In the genomic region with DNA sequence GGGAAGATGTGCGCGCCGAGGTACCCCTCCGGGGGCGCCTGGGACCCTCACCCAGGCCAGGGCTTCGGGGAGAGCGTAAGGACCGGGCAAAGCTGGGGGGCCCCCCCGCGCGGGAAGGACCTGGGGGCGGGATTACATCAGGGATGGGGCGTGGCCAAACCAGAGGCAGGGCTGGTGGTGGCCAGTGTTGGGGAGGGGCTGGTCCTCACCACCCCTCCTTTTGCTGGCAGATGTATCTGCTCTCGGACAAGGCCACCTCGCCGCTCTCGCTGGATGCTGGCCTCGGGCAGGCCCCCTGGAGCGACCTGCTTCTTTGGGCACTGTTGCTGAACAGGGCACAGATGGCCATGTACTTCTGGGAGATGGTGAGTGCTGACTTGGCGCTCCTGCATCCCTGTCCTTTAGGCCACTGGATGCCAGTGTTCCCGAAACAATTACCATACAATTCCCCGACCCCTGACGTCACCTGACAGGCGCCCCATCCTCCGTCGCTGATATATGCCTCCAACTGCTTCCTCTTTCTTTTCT, we compare ENCODE assay signal across 23 cellular contexts. TPM values are rescaled to one million over a fixed set of nuclear protein-coding genes. Genes with fewer than 3 reads are reported as not detected.
DNase-seq lines count a peak whose midpoint lies in the region; ATAC-seq and TF ChIP-seq lines count a peak whose summit lies in the region.
"Had no signal": no experiment of that assay in that cellular context is flagged by ENCODE, and none has a peak within 500 bp of the region (broad histone marks: within the 10 kb centered on the region; RNA-seq: fewer than 3 reads in every experiment).

No MANE protein-coding gene starts in this region.

- intact Hi-C loops in Right ventricle myocardium superior (cut with DNase I), result no loop called here
- intact Hi-C loops in Right ventricle myocardium inferior (cut with DNase I), result no loop called here

- no peak overlapping the region for H2AFZ ChIP-seq in osteoblast (ENCODE audit: low read length)
- H2AFZ ChIP-seq: PC-9 had no signal

- TF ChIP-seq CTCF in osteoblast (IDR thresholded peaks at IDR 0.05; ENCODE audit: extremely low read depth, low read depth, low read length), result no peak

- no peak overlapping the region for H3K27ac Mint-ChIP-seq in stimulated activated naive B cell treated with anti-CD40 and anti-IgM and Interleukin-4, amounts not matched to agents 10 μg/mL and 1 μg/mL and 100 μg/mL, for 72 hours
- H3K27ac Mint-ChIP-seq: CD4-positive, CD25-positive, alpha-beta regulatory T cell had no signal

- H3K27ac ChIP-seq in osteoblast (ENCODE audit: low read depth, low read length), result no peak overlapping the region
- H3K27ac ChIP-seq: PC-9, SJCRH30 had no signal

- no peak overlapping the region for H3K4me2 ChIP-seq in osteoblast (ENCODE audit: insufficient read depth, low read length)
- H3K4me2 ChIP-seq: PC-9 had no signal

- H3K4me3 Mint-ChIP-seq in stimulated activated naive B cell treated with anti-CD40 and anti-IgM and Interleukin-4, amounts not matched to agents 10 μg/mL and 1 μg/mL and 100 μg/mL, for 72 hours, result no peak overlapping the region
- H3K4me3 Mint-ChIP-seq: CD4-positive, CD25-positive, alpha-beta regulatory T cell; IgD-negative memory B cell had no signal

- no peaks in the 10 kb centered on the region for H4K20me1 ChIP-seq in osteoblast (ENCODE audit: insufficient read depth, low read length)

- no peak overlapping the region; the same call in 1 of the 2 replicates for H3K4me3 ChIP-seq in H7 (ENCODE audit: insufficient read depth, low read depth, low read length)
- no peak overlapping the region for H3K4me3 ChIP-seq in osteoblast (ENCODE audit: insufficient read depth, low read length)
- H3K4me3 ChIP-seq: PC-9, SJCRH30 had no signal

- H3K9me3 Mint-ChIP-seq in stimulated activated naive B cell treated with anti-CD40 and anti-IgM and Interleukin-4, amounts not matched to agents 10 μg/mL and 1 μg/mL and 100 μg/mL, for 72 hours, result peaks cover 9 to 10% of the 10 kb centered on the region in 2 donors

- DNase-seq in Right ventricle myocardium superior, result no peak
- no peak for DNase-seq in Right ventricle myocardium inferior (ENCODE audit: missing footprints)
- peak; percentile 76 for DNase-seq in H7
- DNase-seq in cerebellum (ENCODE audit: low spot score), result peak; percentile 48
- DNase-seq in osteoblast (ENCODE audit: insufficient read length, low spot score, missing footprints), result peak; percentile 61
- DNase-seq in stimulated activated naive B cell treated with anti-CD40 and anti-IgM and Interleukin-4, amounts not matched to agents 10 μg/mL and 1 μg/mL and 100 μg/mL, for 72 hours, result no peak
- DNase-seq in SHP77 (lab: John Stamatoyannopoulos, UW), result no peak
- DNase-seq in AML-193 (lab: John Stamatoyannopoulos, UW), result no peak
- DNase-seq: CD4-positive, CD25-positive, alpha-beta regulatory T cell; DMS79; HCEC 1CT; Karpas-422; NCI-H1048; NCI-H1417 treated with DMSO at 0.1 percent for 48 hours; NCI-H187; NCI-H446; NCI-H526; RPMI8226; SJCRH30 had no signal

- no peaks in the 10 kb centered on the region for H3K36me3 ChIP-seq in H7 (replicated peaks; ENCODE audit: control insufficient read depth, insufficient read depth, low read length)
- peaks cover 55% of the 10 kb centered on the region for H3K36me3 ChIP-seq in osteoblast (ENCODE audit: insufficient read depth, low read length)
- H3K36me3 ChIP-seq: SJCRH30 had no signal

- no peaks in the 10 kb centered on the region for H3K79me2 ChIP-seq in osteoblast (ENCODE audit: insufficient read depth, low read length)

- no peaks in the 10 kb centered on the region for H3K9me3 ChIP-seq in osteoblast (ENCODE audit: low read depth, low read length)
- H3K9me3 ChIP-seq: SJCRH30 had no signal

- no peaks in the 10 kb centered on the region for H3K4me1 ChIP-seq in osteoblast (ENCODE audit: insufficient read depth, low read length)
- H3K4me1 ChIP-seq: SJCRH30 had no signal

- peaks cover 0 to 4% of the 10 kb centered on the region in 2 donors for H3K36me3 Mint-ChIP-seq in stimulated activated naive B cell treated with anti-CD40 and anti-IgM and Interleukin-4, amounts not matched to agents 10 μg/mL and 1 μg/mL and 100 μg/mL, for 72 hours
- H3K36me3 Mint-ChIP-seq: CD4-positive, CD25-positive, alpha-beta regulatory T cell; IgD-negative memory B cell had no signal

- ATAC-seq in Right ventricle myocardium superior (ENCODE audit: poor library complexity), result peak; percentile 25
- ATAC-seq in Right ventricle myocardium inferior, result no peak
- ATAC-seq in stimulated activated naive B cell treated with anti-CD40 and anti-IgM and Interleukin-4, amounts not matched to agents 10 μg/mL and 1 μg/mL and 100 μg/mL, for 72 hours (replicated peaks), result no peak

- H3K4me1 Mint-ChIP-seq in stimulated activated naive B cell treated with anti-CD40 and anti-IgM and Interleukin-4, amounts not matched to agents 10 μg/mL and 1 μg/mL and 100 μg/mL, for 72 hours, result peaks cover 6 to 10% of the 10 kb centered on the region in 2 donors

- peaks cover 6 to 12% of the 10 kb centered on the region in 2 donors for H3K27me3 Mint-ChIP-seq in stimulated activated naive B cell treated with anti-CD40 and anti-IgM and Interleukin-4, amounts not matched to agents 10 μg/mL and 1 μg/mL and 100 μg/mL, for 72 hours

- H3K27me3 ChIP-seq in H7 (ENCODE audit: control insufficient read depth, insufficient read depth, low read length) (no peaks in the 10 kb centered on the region), osteoblast (ENCODE audit: insufficient read depth, low read length) (no peaks in the 10 kb centered on the region)
- H3K27me3 ChIP-seq: SJCRH30 had no signal

RNA-seq across cellular contexts. Expression of gene TRPM4, which starts 25.3 kb away (rescaled TPM):
- total RNA-seq in Right ventricle myocardium superior (24.8 TPM), Right ventricle myocardium inferior (28.5 TPM), cerebellum (5.7 TPM), osteoblast (15.9 and 20.6 TPM in 2 replicates)
- total RNA-seq in H7 (2014; rRNA removed; shearing (Covaris generic)), result 10.2 and 12.8 TPM in 2 replicates
- total RNA-seq: CD4-positive, CD25-positive, alpha-beta regulatory T cell had no signal

RNA-seq across cellular contexts. Expression of gene HRC, which starts 27.7 kb away (rescaled TPM):
- total RNA-seq in Right ventricle myocardium superior (878 TPM), Right ventricle myocardium inferior (843 TPM), cerebellum (0.91 TPM), osteoblast (not detected in 2 replicates)
- 0.45 and 0.81 TPM in 2 replicates for total RNA-seq in H7 (2014; rRNA removed; shearing (Covaris generic))
- total RNA-seq: A673; CD4-positive, CD25-positive, alpha-beta regulatory T cell; M059J; PC-9 had no signal

Comparison
In these comparisons a context has a peak if more than half of its experiments do, and no peak if none do; other contexts are left out.
1. DNase-seq: peak in H7 (single experiment), cerebellum (single experiment) and osteoblast (single experiment); none in Right ventricle myocardium superior (single experiment), Right ventricle myocardium inferior (single experiment), stimulated activated naive B cell treated with anti-CD40 and anti-IgM and Interleukin-4, amounts not matched to agents 10 μg/mL and 1 μg/mL and 100 μg/mL, for 72 hours (single experiment), SHP77 (0 of 2) and AML-193 (0 of 2).
2. RNA of gene HRC, which starts 27.7 kb away (total RNA-seq): 878 TPM in Right ventricle myocardium superior (single experiment) and 843 TPM in Right ventricle myocardium inferior (single experiment); 0.91 TPM in cerebellum (single experiment), 0.45 to 0.81 TPM in H7 and not detected in osteoblast; every median in the first group is over 100 times any median in the second.